Comparison of ENCODE assay signal across 26 cellular contexts in genomic region chrY:2984491-2984890, GRCh38. TPM values are rescaled to one million over a fixed set of nuclear protein-coding genes. Genes with fewer than 3 reads are reported as not detected.
"Had no signal": no experiment of that assay in that cellular context is flagged by ENCODE, and none has a peak within 500 bp of the region (broad histone marks: within the 10 kb centered on the region; RNA-seq: fewer than 3 reads in every experiment).

No MANE protein-coding gene starts in this region.

- H3K4me3 ChIP-seq: K562, SJSA1, SK-N-MC had no signal

- H3K27ac ChIP-seq: HL-60, KMS-11, SJSA1, SK-N-MC had no signal

- DNase-seq: Kasumi-1, MV-4-11, NCI-H1048, NCI-H1105, NCI-H1417, NCI-H1436 treated with DMSO at 0.1 percent for 48 hours, NCI-H1694, NCI-H187 treated with DMSO at 0.1 percent for 48 hours, NCI-H2029 treated with DMSO at 0.1 percent for 48 hours, NCI-H2107, NCI-H226, NCI-H446, NCI-H510A, NCI-H524 treated with DMSO at 0.1 percent for 48 hours, NCI-H69, NCI-H774, SHP77 treated with DMSO at 0.1 percent for 48 hours had no signal

- H3K4me1 ChIP-seq: SJSA1 had no signal

- H3K27me3 ChIP-seq: SJSA1 had no signal

- FAIRE-seq: HTR-8/SVneo, K562 had no signal

- H3K9me3 ChIP-seq: SJSA1 had no signal

- ATAC-seq: K562, Right ventricle myocardium inferior had no signal

RNA-seq across cellular contexts. Expression of gene ZFY, which starts 49.3 kb away (rescaled TPM):
- total RNA-seq: K562, MCF 10A had no signal
- polyA plus RNA-seq: IgD-negative memory B cell, K562 had no signal
